15 cellular contexts compared by ENCODE assay signal in the genomic region with DNA sequence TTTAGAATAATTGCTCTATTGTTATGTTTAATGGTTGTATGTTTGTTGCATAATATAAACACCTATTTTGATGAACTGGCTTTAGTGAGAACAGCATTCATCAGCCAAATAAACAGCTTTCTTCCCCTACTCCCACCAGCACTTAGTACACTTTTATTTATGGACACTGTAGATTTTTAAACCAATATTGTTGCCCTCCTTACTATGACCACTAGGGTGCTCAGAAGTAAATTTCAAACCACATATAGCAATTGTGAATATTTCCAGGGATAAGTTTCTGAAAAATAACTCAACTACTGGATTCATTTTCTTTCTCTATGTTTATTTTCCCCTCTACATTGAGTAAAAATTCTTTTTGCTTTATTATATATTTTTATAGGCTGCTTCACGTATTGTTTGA.
DNase-seq lines count a peak whose midpoint lies in the region; ATAC-seq and TF ChIP-seq lines count a peak whose summit lies in the region.
"Had no signal": no experiment of that assay in that cellular context is flagged by ENCODE, and none has a peak within 500 bp of the region (broad histone marks: within the 10 kb centered on the region; RNA-seq: fewer than 3 reads in every experiment).

No MANE protein-coding gene starts in this region.

- no peak for ATAC-seq in GM21825 (IDR thresholded peaks at IDR 0.05; ENCODE audit: unreplicated experiment)
- ATAC-seq in GM21367 (IDR thresholded peaks at IDR 0.05; ENCODE audit: unreplicated experiment) = no peak

- POLR2A ChIA-PET in A673 (lab: Charles Lee; ENCODE audit: low non-redundant PET) = no interaction called here
- POLR2A ChIA-PET in RWPE1 (lab: Yijun Ruan, JAX; ENCODE audit: low non-redundant PET) = no interaction called here

- no peaks in the 10 kb centered on the region for H3K9me3 ChIP-seq in A673 (ENCODE audit: low read depth, low read length, poor library complexity, severe bottlenecking)
- H3K9me3 ChIP-seq: thyroid gland had no signal

- DNase-seq in A673 (ENCODE audit: low spot score) (no peak), RWPE1 (ENCODE audit: low spot score) (peak; percentile 9), fibroblast of pulmonary artery (ENCODE audit: low read depth) (no peak), SKM-1 (lab: John Stamatoyannopoulos, UW; ENCODE audit: unreplicated experiment) (no peak), NCI-H748 (lab: John Stamatoyannopoulos, UW; ENCODE audit: unreplicated experiment) (no peak)
- DNase-seq: activated CD4-positive, alpha-beta memory T cell treated with anti-CD3 and anti-CD28 coated beads for 36 hours; aorta; DMS153; NCI-H187; NCI-H524 treated with DMSO at 0.1 percent for 48 hours; SHP77 treated with DMSO at 0.1 percent for 48 hours; thyroid gland had no signal

- peak; percentile 35; the same call in 1 of the 2 replicates for TF ChIP-seq CTCF in A673 (conservative IDR thresholded peaks at IDR 0.05; ENCODE audit: low read depth, low read length)
- 0 out of 2 replicates have a peak, but pooled peaks have one; percentile 9 for TF ChIP-seq CTCF in GM12874 (IDR thresholded peaks at IDR 0.05; ENCODE audit: insufficient read depth, low read depth, low read length)
- peak; percentile 20 for TF ChIP-seq CTCF in RWPE1 (conservative IDR thresholded peaks at IDR 0.05; ENCODE audit: low read depth)
- TF ChIP-seq CTCF in fibroblast of pulmonary artery (IDR thresholded peaks at IDR 0.05; ENCODE audit: low read length, missing control alignments) = peak; percentile 33

- no peak overlapping the region for H3K27ac ChIP-seq in A673 (ENCODE audit: low read depth, low read length, poor library complexity, severe bottlenecking)
- H3K27ac ChIP-seq in RWPE1 = no peak overlapping the region
- H3K27ac ChIP-seq: thyroid gland had no signal

- no peaks in the 10 kb centered on the region for H3K27me3 ChIP-seq in A673 (replicated peaks; ENCODE audit: insufficient read depth, low read depth, low read length, poor library complexity)
- H3K27me3 ChIP-seq: thyroid gland had no signal

- no TSS peak for BruUV-seq in A673 (replicated peaks; lab: Mats Ljungman, UMichigan)

- CTCF ChIA-PET in A673 (lab: Charles Lee) = no interaction called here
- CTCF ChIA-PET in RWPE1 (lab: Yijun Ruan, JAX) = interaction anchor here (0.7 kb wide), 1 partner anchor 78 kb away, joined by 4 read pairs; no protein-coding TSS in a partner anchor

- H3K4me3 ChIP-seq in A673 (ENCODE audit: low read depth, low read length, poor library complexity, severe bottlenecking) = no peak overlapping the region
- no peak overlapping the region for H3K4me3 ChIP-seq in fibroblast of pulmonary artery (replicated peaks; ENCODE audit: low read depth, low read length)
- H3K4me3 ChIP-seq: thyroid gland had no signal

- H3K4me1 ChIP-seq in A673 (ENCODE audit: insufficient read depth, low read length, poor library complexity, severe bottlenecking) = no peaks in the 10 kb centered on the region
- H3K4me1 ChIP-seq: thyroid gland had no signal

- intact Hi-C loops in A673 (cut with micrococcal nuclease; ENCODE audit: unreplicated experiment) = loop anchor here (5.0 kb wide), 1 partner anchor 150 kb away; no protein-coding TSS in a partner anchor

- no peaks in the 10 kb centered on the region for H3K36me3 ChIP-seq in A673 (ENCODE audit: insufficient read depth, low read length, poor library complexity, severe bottlenecking)
- H3K36me3 ChIP-seq: thyroid gland had no signal
